ENCODE assay signal across 1 cellular context in genomic region chr19:46373573-46374359, GRCh38.
TF ChIP-seq lines count a peak whose summit lies in the region.

No MANE protein-coding gene starts in this region.

TF ChIP-seq in H1, 55 proteins besides CTCF, POLR2A, EP300 and RAD21:
- TF ChIP-seq KDM5A (IDR thresholded peaks at IDR 0.05; ENCODE audit: low read length) (no peak), SIRT6 (IDR thresholded peaks at IDR 0.05; ENCODE audit: low read length) (no peak), CEBPB (IDR thresholded peaks at IDR 0.05; ENCODE audit: low read depth, low read length) (no peak), TBP (IDR thresholded peaks at IDR 0.05; ENCODE audit: low read depth, low read length) (0 out of 2 replicates have a peak, but pooled peaks have one; percentile 37), ATF3 (IDR thresholded peaks at IDR 0.05; ENCODE audit: insufficient read depth, low read depth, low read length) (no peak), MAX (IDR thresholded peaks at IDR 0.05) (0 out of 2 replicates have a peak, but pooled peaks have one; percentile 41), CTBP2 (IDR thresholded peaks at IDR 0.05; ENCODE audit: borderline replicate concordance, insufficient read depth, insufficient read length, low read length) (peak; percentile 51), SIX5 (IDR thresholded peaks at IDR 0.05; ENCODE audit: low read depth, low read length) (no peak), USF2 (IDR thresholded peaks at IDR 0.05; ENCODE audit: low read length) (no peak), BACH1 (IDR thresholded peaks at IDR 0.05; ENCODE audit: low read length) (0 out of 2 replicates have a peak, but pooled peaks have one; percentile 43), CHD2 (IDR thresholded peaks at IDR 0.05; ENCODE audit: low read length) (no peak), MAFK (IDR thresholded peaks at IDR 0.05; ENCODE audit: low read depth, low read length) (peak; percentile 67; the same call in 1 of the 2 replicates), PHF8 (conservative IDR thresholded peaks at IDR 0.05; ENCODE audit: low read depth, low read length) (no peak), ASH2L (IDR thresholded peaks at IDR 0.05; ENCODE audit: low read length) (peak; percentile 57), SP1 (IDR thresholded peaks at IDR 0.05; ENCODE audit: low read depth, low read length) (0 out of 2 replicates have a peak, but pooled peaks have one; percentile 55), GABPA (IDR thresholded peaks at IDR 0.05; ENCODE audit: borderline replicate concordance, insufficient read depth, low read length) (no peak), RBBP5 (IDR thresholded peaks at IDR 0.05; ENCODE audit: borderline replicate concordance, low read depth, low read length) (peak; percentile 64; the same call in 1 of the 2 replicates), TAF1 (IDR thresholded peaks at IDR 0.05; ENCODE audit: low read depth, low read length) (peak; percentile 36; the same call in 1 of the 2 replicates), KDM1A (IDR thresholded peaks at IDR 0.05; ENCODE audit: borderline replicate concordance, low read length) (no peak), NANOG (IDR thresholded peaks at IDR 0.05; ENCODE audit: insufficient read depth, low read depth, low read length, poor library complexity, severe bottlenecking) (no peak)
